Comparison of ENCODE assay signal across 11 cellular contexts in the genomic region with DNA sequence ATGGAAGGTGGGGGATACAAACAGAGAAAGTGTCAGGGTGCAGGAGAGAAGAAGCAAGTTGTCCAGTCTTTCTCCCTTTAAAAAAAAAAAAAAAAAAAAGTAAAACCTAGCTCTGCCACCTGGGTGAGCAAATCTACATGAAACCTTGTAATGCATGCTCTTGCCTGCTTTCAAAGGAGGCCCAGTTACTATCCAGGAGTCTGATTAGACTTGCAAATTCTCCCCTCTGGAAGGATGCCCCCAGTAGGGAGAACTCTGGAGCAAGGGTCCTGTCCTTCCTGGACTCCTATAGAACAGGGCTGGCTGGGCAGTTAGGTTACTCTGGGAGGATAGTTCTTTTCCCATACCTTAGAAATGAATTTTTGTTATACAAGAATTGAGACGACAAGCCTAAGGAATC. TPM values are rescaled to one million over a fixed set of nuclear protein-coding genes. Genes with fewer than 3 reads are reported as not detected.
DNase-seq lines count a peak whose midpoint lies in the region; ATAC-seq, FAIRE-seq and TF ChIP-seq lines count a peak whose summit lies in the region.
"Had no signal": no experiment of that assay in that cellular context is flagged by ENCODE, and none has a peak within 500 bp of the region (broad histone marks: within the 10 kb centered on the region; RNA-seq: fewer than 3 reads in every experiment).

No MANE protein-coding gene starts in this region.

- H3K4me1 Mint-ChIP-seq in H9, result peaks cover 39% of the 10 kb centered on the region in 2 experiments
- H3K4me1 Mint-ChIP-seq in astrocyte (ENCODE audit: low read depth, unreplicated experiment), result peaks cover 4% of the 10 kb centered on the region
- H3K4me1 Mint-ChIP-seq in neural crest cell, result peaks cover 33% of the 10 kb centered on the region

- H3K9me3 Mint-ChIP-seq in H9, result no peaks in the 10 kb centered on the region; a peak in 1 of 5 replicates
- peaks cover 1% of the 10 kb centered on the region for H3K9me3 Mint-ChIP-seq in astrocyte (ENCODE audit: unreplicated experiment)
- no peaks in the 10 kb centered on the region for H3K9me3 Mint-ChIP-seq in neural crest cell

- no peaks in the 10 kb centered on the region for H3K36me3 ChIP-seq in astrocyte (ENCODE audit: insufficient read depth, low read length)
- H3K36me3 ChIP-seq in gastroesophageal sphincter, result no peaks in the 10 kb centered on the region
- H3K36me3 ChIP-seq: brain microvascular endothelial cell had no signal

- H2BK12ac ChIP-seq in H9 (ENCODE audit: insufficient read length, low read depth, low read length), result no peak overlapping the region

- no peak overlapping the region for H2BK20ac ChIP-seq in H9 (ENCODE audit: low read depth, low read length, poor library complexity, severe bottlenecking)

- H3K23me2 ChIP-seq in H9 (ENCODE audit: insufficient read length, low read depth, low read length, poor library complexity, severe bottlenecking), result no peaks in the 10 kb centered on the region

- WGBS in H9 (ENCODE audit: extremely low coverage, insufficient read length, low lambda C conversion rate), result no CpG with 5 or more reads among the region's 1 CpG
- 40 to 67% methylated on average over 1 of the region's 1 CpG for WGBS in gastroesophageal sphincter (ENCODE audit: low coverage in 1 of 2), 2 donors

- no peak overlapping the region for H2AK5ac ChIP-seq in H9 (ENCODE audit: insufficient read length, low read length)

- no peak overlapping the region for H4K5ac ChIP-seq in H9 (ENCODE audit: insufficient read length, low read depth, low read length)

- H3K27ac ChIP-seq in H9 (ENCODE audit: insufficient read length, low read depth, low read length), result no peak overlapping the region
- no peak overlapping the region for H3K27ac ChIP-seq in astrocyte (ENCODE audit: low read depth, low read length)
- H3K27ac ChIP-seq in gastroesophageal sphincter, result peak overlapping the region in 2 of 4 donors; percentile 77 to 79

- H2AFZ ChIP-seq in H9 (ENCODE audit: low read length), result no peak overlapping the region
- no peak overlapping the region for H2AFZ ChIP-seq in astrocyte (ENCODE audit: low read depth, low read length)

- peak overlapping the region; percentile 87 to 97 (median 97) for H3K27ac Mint-ChIP-seq in H9
- peak overlapping the region; percentile 55 for H3K27ac Mint-ChIP-seq in astrocyte (ENCODE audit: unreplicated experiment)
- H3K27ac Mint-ChIP-seq in neural crest cell (ENCODE audit: unreplicated experiment), result peak overlapping the region; percentile 68

- peak; percentile 70 for DNase-seq in H9
- peak; percentile 86 for DNase-seq in NCI-H526 treated with DMSO at 0.1 percent for 48 hours (lab: John Stamatoyannopoulos, UW)
- no peak for DNase-seq in astrocyte (ENCODE audit: low read depth)
- DNase-seq in neural crest cell (ENCODE audit: low read depth, low spot score), result no peak
- no peak for DNase-seq in NCI-H748 treated with DMSO at 0.1 percent for 48 hours (lab: John Stamatoyannopoulos, UW)
- DNase-seq: brain microvascular endothelial cell, DMS79, NCI-H510A had no signal

- H2BK120ac ChIP-seq in H9 (ENCODE audit: low read depth, low read length, poor library complexity, severe bottlenecking), result no peak overlapping the region

- FAIRE-seq in astrocyte (lab: Jason Lieb, UNC), result no peak
- FAIRE-seq: GM12891 had no signal

- no peak overlapping the region for H3K18ac ChIP-seq in H9 (ENCODE audit: insufficient read length, low read depth, low read length)

- no peaks in the 10 kb centered on the region for H4K20me1 ChIP-seq in H9 (ENCODE audit: control insufficient read depth, insufficient read depth, insufficient read length)
- H4K20me1 ChIP-seq in astrocyte (ENCODE audit: insufficient read depth, low read length), result peaks cover under 1% of the 10 kb centered on the region

- H3T11ph ChIP-seq in H9 (ENCODE audit: low read length), result no peak overlapping the region

- H3K4me3 Mint-ChIP-seq in H9 (peak overlapping the region; percentile 38 to 56; a peak in 3 of 5 replicates), astrocyte (ENCODE audit: unreplicated experiment) (no peak overlapping the region), neural crest cell (peak overlapping the region; percentile 88)

- TF ChIP-seq POLR2A in gastroesophageal sphincter (IDR thresholded peaks at IDR 0.05), result no peak

- TF ChIP-seq CTCF in H9 (conservative IDR thresholded peaks at IDR 0.05), result no peak
- TF ChIP-seq CTCF in astrocyte (IDR thresholded peaks at IDR 0.05; ENCODE audit: insufficient read depth, low read depth, low read length), result no peak
- TF ChIP-seq CTCF in neural crest cell (conservative IDR thresholded peaks at IDR 0.05), result no peak
- TF ChIP-seq CTCF in gastroesophageal sphincter (IDR thresholded peaks at IDR 0.05), result no peak

- H2BK5ac ChIP-seq in H9 (ENCODE audit: insufficient read length, low read length), result no peak overlapping the region

- H3K79me1 ChIP-seq in H9 (ENCODE audit: insufficient read depth, low read depth, low read length, poor library complexity, severe bottlenecking), result no peaks in the 10 kb centered on the region

- no peak for TF ChIP-seq EP300 in gastroesophageal sphincter (IDR thresholded peaks at IDR 0.05)

- no peak overlapping the region for H3K4ac ChIP-seq in H9 (ENCODE audit: low read depth, low read length)

- H2BK15ac ChIP-seq in H9 (ENCODE audit: low read depth, low read length), result no peak overlapping the region

- H3K4me2 ChIP-seq in H9 (ENCODE audit: insufficient read depth, insufficient read length, low read length) (peak overlapping the region; percentile 51), astrocyte (ENCODE audit: low read length) (no peak overlapping the region)

- no peaks in the 10 kb centered on the region for H3K27me3 Mint-ChIP-seq in H9 (ENCODE audit: low read depth)
- no peaks in the 10 kb centered on the region for H3K27me3 Mint-ChIP-seq in astrocyte (ENCODE audit: low read depth, unreplicated experiment)
- H3K27me3 Mint-ChIP-seq in neural crest cell (ENCODE audit: low read depth), result no peaks in the 10 kb centered on the region

- H3K23ac ChIP-seq in H9 (ENCODE audit: insufficient read length, low read depth, low read length), result no peak overlapping the region

- H3K9me3 ChIP-seq in H9 (ENCODE audit: control insufficient read depth, low read depth, low read length) (no peaks in the 10 kb centered on the region), astrocyte (ENCODE audit: insufficient read depth, low read depth, low read length) (no peaks in the 10 kb centered on the region), gastroesophageal sphincter (no peaks in the 10 kb centered on the region)

- no peak for ATAC-seq in gastroesophageal sphincter
- ATAC-seq in GM21360 (IDR thresholded peaks at IDR 0.05; ENCODE audit: unreplicated experiment), result no peak

- H3K4me3 ChIP-seq in astrocyte (ENCODE audit: insufficient read depth, low read depth, low read length) (no peak overlapping the region), gastroesophageal sphincter (no peak overlapping the region)

- H3K36me3 Mint-ChIP-seq in H9 (ENCODE audit: insufficient read depth in 1 of 3, low read depth in 3 of 3) (peaks cover 8 to 19% (median 18%) of the 10 kb centered on the region in 3 experiments; a peak in 5 of 7 replicates), astrocyte (ENCODE audit: low read depth, unreplicated experiment) (peaks cover 2% of the 10 kb centered on the region), neural crest cell (ENCODE audit: low read depth) (no peaks in the 10 kb centered on the region)

- no peak overlapping the region for H3K14ac ChIP-seq in H9 (ENCODE audit: insufficient read depth, low read length)

- no peaks in the 10 kb centered on the region for H3K27me3 ChIP-seq in H9 (ENCODE audit: insufficient read depth, low read length)
- no peaks in the 10 kb centered on the region for H3K27me3 ChIP-seq in astrocyte (ENCODE audit: insufficient read depth, low read length)
- no peaks in the 10 kb centered on the region for H3K27me3 ChIP-seq in gastroesophageal sphincter
- H3K27me3 ChIP-seq: brain microvascular endothelial cell had no signal

- H3K4me1 ChIP-seq in H9 (ENCODE audit: insufficient read depth, low read length) (peaks cover 5% of the 10 kb centered on the region; the same call in 1 of the 2 replicates), astrocyte (ENCODE audit: insufficient read depth, low read length) (peaks cover 5% of the 10 kb centered on the region), gastroesophageal sphincter (peaks cover 0 to 18% (median 9%) of the 10 kb centered on the region in 3 donors)

- no peaks in the 10 kb centered on the region for H3K79me2 ChIP-seq in H9 (ENCODE audit: insufficient read depth, low read length)
- no peaks in the 10 kb centered on the region for H3K79me2 ChIP-seq in astrocyte (ENCODE audit: insufficient read depth, low read length)

- no peak overlapping the region for H4K91ac ChIP-seq in H9 (ENCODE audit: insufficient read length, low read depth, low read length)

- no peak overlapping the region for H3K9ac ChIP-seq in H9 (ENCODE audit: extremely low read depth, insufficient read length, low read length)
- H3K9ac ChIP-seq in astrocyte (ENCODE audit: low read length), result no peak overlapping the region

- H4K8ac ChIP-seq in H9 (replicated peaks; ENCODE audit: insufficient read length, low read depth, low read length), result no peak overlapping the region

- H3K56ac ChIP-seq in H9 (ENCODE audit: insufficient read length, low read depth, low read length), result no peak overlapping the region

RNA-seq across cellular contexts. Expression of a gene that starts 30.6 kb away (rescaled TPM):
- total RNA-seq in H9 (2021), result 60.0 and 60.6 TPM in 2 replicates
- total RNA-seq in astrocyte, result 49.0 and 63.3 TPM in 2 replicates
- total RNA-seq in neural crest cell, result 45.1 and 54.1 TPM in 2 replicates
- 10 to 100 TPM; 37.5 to 42.3 (median 41.7) TPM for total RNA-seq in gastroesophageal sphincter

Comparison
In these comparisons a context has a peak if more than half of its experiments do, and no peak if none do; other contexts are left out.
1. DNase-seq: peak in H9 (single experiment) and NCI-H526 treated with DMSO at 0.1 percent for 48 hours (single experiment); none in astrocyte (single experiment), neural crest cell (single experiment) and NCI-H748 treated with DMSO at 0.1 percent for 48 hours (single experiment).
2. Peak in every context shown above with its lines, with median percentiles within 50 percentile points of each other: H3K27ac Mint-ChIP-seq.